Comparison of ENCODE assay signal across 21 cellular contexts in the genomic region with DNA sequence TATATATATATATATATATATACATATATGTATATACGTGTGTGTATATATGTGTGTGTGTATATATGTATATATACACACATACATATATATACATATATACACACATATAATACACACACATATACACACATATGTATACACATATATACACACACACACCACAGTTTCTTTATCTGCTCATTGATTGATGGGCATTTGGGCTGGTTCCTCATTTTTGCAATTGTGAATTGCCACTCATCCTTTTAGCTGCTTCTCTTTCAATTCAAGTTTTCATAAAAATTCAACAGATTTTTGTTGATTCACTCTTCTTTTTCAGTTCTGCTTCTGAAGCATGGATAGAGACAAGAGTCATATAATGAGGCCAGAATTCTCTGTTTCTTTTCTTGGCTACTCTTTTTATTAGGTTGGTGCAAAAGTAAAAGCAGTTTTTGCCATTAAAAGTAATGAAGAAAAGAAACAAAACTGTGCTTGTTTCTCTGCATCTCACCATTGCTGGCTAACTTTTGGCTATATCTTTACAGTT. TPM values are rescaled to one million over a fixed set of nuclear protein-coding genes. Genes with fewer than 3 reads are reported as not detected.
DNase-seq lines count a peak whose midpoint lies in the region; ATAC-seq, FAIRE-seq and TF ChIP-seq lines count a peak whose summit lies in the region.
"Had no signal": no experiment of that assay in that cellular context is flagged by ENCODE, and none has a peak within 500 bp of the region (broad histone marks: within the 10 kb centered on the region; RNA-seq: fewer than 3 reads in every experiment).

No MANE protein-coding gene starts in this region.

- peak overlapping the region; percentile 16 for H3K27ac Mint-ChIP-seq in CD4-positive, alpha-beta T cell
- no peak overlapping the region for H3K27ac Mint-ChIP-seq in glutamatergic neuron (ENCODE audit: unreplicated experiment)

- POLR2A ChIA-PET in CD4-positive, alpha-beta T cell (lab: Charles Lee): interaction anchor here (1.0 to 1.5 kb wide), 3 partner anchors 12 to 234 kb away, joined by 3 to 5 read pairs (median 3); no protein-coding TSS in a partner anchor
- POLR2A ChIA-PET in A673 (lab: Charles Lee; ENCODE audit: low non-redundant PET): no interaction called here

- H3K9me3 ChIP-seq in CD4-positive, alpha-beta T cell (ENCODE audit: control insufficient read depth, low read length): no peaks in the 10 kb centered on the region
- H3K9me3 ChIP-seq in OCI-LY3 (ENCODE audit: insufficient read depth, low read length): 0 out of 2 replicates have a peak, but pooled peaks cover 3% of the 10 kb centered on the region
- no peaks in the 10 kb centered on the region for H3K9me3 ChIP-seq in A673 (ENCODE audit: low read depth, low read length, poor library complexity, severe bottlenecking)
- H3K9me3 ChIP-seq: MG63, SJSA1 had no signal

- no peaks in the 10 kb centered on the region for H3K27me3 ChIP-seq in CD4-positive, alpha-beta T cell (ENCODE audit: control insufficient read depth, insufficient read depth, low read length)
- H3K27me3 ChIP-seq in OCI-LY3 (ENCODE audit: low read depth, low read length) (no peaks in the 10 kb centered on the region), A673 (replicated peaks; ENCODE audit: insufficient read depth, low read depth, low read length, poor library complexity) (no peaks in the 10 kb centered on the region)
- H3K27me3 ChIP-seq: MG63, SJSA1 had no signal

- no peaks in the 10 kb centered on the region for H3K36me3 Mint-ChIP-seq in CD4-positive, alpha-beta T cell (ENCODE audit: low read depth)
- H3K36me3 Mint-ChIP-seq in glutamatergic neuron (ENCODE audit: unreplicated experiment): no peaks in the 10 kb centered on the region
- H3K36me3 Mint-ChIP-seq: CD8-positive, alpha-beta T cell had no signal

- H3K4me1 ChIP-seq in OCI-LY3 (ENCODE audit: low read length): peaks cover 43% of the 10 kb centered on the region
- no peaks in the 10 kb centered on the region for H3K4me1 ChIP-seq in A673 (ENCODE audit: insufficient read depth, low read length, poor library complexity, severe bottlenecking)

- peak overlapping the region; percentile 44; the same call in 1 of the 2 replicates for H3K9ac ChIP-seq in OCI-LY3 (ENCODE audit: low read length)

- no peak for TF ChIP-seq CTCF in CD4-positive, alpha-beta T cell (IDR thresholded peaks at IDR 0.05)
- TF ChIP-seq CTCF in OCI-LY3 (IDR thresholded peaks at IDR 0.05; ENCODE audit: low read depth, low read length) (no peak), glutamatergic neuron (IDR thresholded peaks at IDR 0.05; ENCODE audit: partially characterized antibody, unreplicated experiment) (no peak), A673 (conservative IDR thresholded peaks at IDR 0.05; ENCODE audit: low read depth, low read length) (no peak)

- H3K36me3 ChIP-seq in OCI-LY3 (replicated peaks; ENCODE audit: low read depth, low read length): no peaks in the 10 kb centered on the region
- no peaks in the 10 kb centered on the region for H3K36me3 ChIP-seq in A673 (ENCODE audit: insufficient read depth, low read length, poor library complexity, severe bottlenecking)
- H3K36me3 ChIP-seq: MG63, SJSA1 had no signal

- peaks cover 2% of the 10 kb centered on the region for H3K9me3 Mint-ChIP-seq in CD4-positive, alpha-beta T cell
- peaks cover 2% of the 10 kb centered on the region for H3K9me3 Mint-ChIP-seq in glutamatergic neuron (ENCODE audit: unreplicated experiment)

- no peaks in the 10 kb centered on the region for H3K79me2 ChIP-seq in OCI-LY3 (ENCODE audit: low read length)

- no peak overlapping the region for H3K4me3 Mint-ChIP-seq in CD4-positive, alpha-beta T cell
- H3K4me3 Mint-ChIP-seq in glutamatergic neuron (ENCODE audit: unreplicated experiment): no peak overlapping the region
- H3K4me3 Mint-ChIP-seq: CD8-positive, alpha-beta T cell had no signal

- no TSS peak for BruUV-seq in A673 (replicated peaks; lab: Mats Ljungman, UMichigan)

- ATAC-seq in CD4-positive, alpha-beta T cell (ENCODE audit: poor library complexity): no peak
- no peak for ATAC-seq in GM18858 (IDR thresholded peaks at IDR 0.05; ENCODE audit: unreplicated experiment)
- ATAC-seq: CD8-positive, alpha-beta T cell; Panc1 had no signal

- no peaks in the 10 kb centered on the region for H3K27me3 Mint-ChIP-seq in CD4-positive, alpha-beta T cell
- no peaks in the 10 kb centered on the region for H3K27me3 Mint-ChIP-seq in glutamatergic neuron (ENCODE audit: unreplicated experiment)

- intact Hi-C loops in CD4-positive, alpha-beta T cell (cut with DNase I, micrococcal nuclease): no loop called here
- intact Hi-C loops in A673 (cut with micrococcal nuclease; ENCODE audit: unreplicated experiment): no loop called here

- H3K4me3 ChIP-seq in OCI-LY3 (ENCODE audit: low read length) (no peak overlapping the region), A673 (ENCODE audit: low read depth, low read length, poor library complexity, severe bottlenecking) (no peak overlapping the region)
- H3K4me3 ChIP-seq: MG63, SJSA1 had no signal

- CTCF ChIA-PET in CD4-positive, alpha-beta T cell (lab: Charles Lee): no interaction called here
- CTCF ChIA-PET in A673 (lab: Charles Lee): no interaction called here

- H2AFZ ChIP-seq in OCI-LY3 (ENCODE audit: low read depth, low read length): no peak overlapping the region

- no peak overlapping the region for H3K27ac ChIP-seq in CD4-positive, alpha-beta T cell (ENCODE audit: low read depth, low read length)
- H3K27ac ChIP-seq in OCI-LY3 (ENCODE audit: low read length) (peak overlapping the region; percentile 79), A673 (ENCODE audit: low read depth, low read length, poor library complexity, severe bottlenecking) (no peak overlapping the region)
- H3K27ac ChIP-seq: SJSA1 had no signal

- DNase-seq in CD1c-positive myeloid dendritic cell (ENCODE audit: extremely low spot score) (peak; percentile 30), GM19239 (ENCODE audit: insufficient read length, low spot score) (no peak), glutamatergic neuron (no peak), activated T-cell treated with anti-CD3 and anti-CD28 coated beads for 4 hours (no peak), A673 (ENCODE audit: low spot score) (no peak)
- DNase-seq in CD4-positive, alpha-beta T cell: no peak
- DNase-seq: CD8-positive, alpha-beta T cell; DND-41; H7; MG63; NCI-H1105; NCI-H1694; NCI-H2081; NCI-H2171; NCI-H345; NCI-H524 treated with DMSO at 0.1 percent for 48 hours; NCI-H82 had no signal

- H3K4me2 ChIP-seq in OCI-LY3 (ENCODE audit: low read length): peak overlapping the region; percentile 55

- peak; percentile 67 for FAIRE-seq in GM19239 (lab: Jason Lieb, UNC)

- H3K4me1 Mint-ChIP-seq in CD4-positive, alpha-beta T cell (ENCODE audit: low read depth): peaks cover 43% of the 10 kb centered on the region
- H3K4me1 Mint-ChIP-seq in glutamatergic neuron (ENCODE audit: low read depth, unreplicated experiment): no peaks in the 10 kb centered on the region

- H4K20me1 ChIP-seq in OCI-LY3 (ENCODE audit: insufficient read depth, low read length): no peaks in the 10 kb centered on the region

RNA-seq across cellular contexts. Expression of a gene that starts 44.5 kb away (rescaled TPM):
- 10 to 100 TPM; 28.5 to 32.7 TPM for total RNA-seq in CD4-positive, alpha-beta T cell
- total RNA-seq in glutamatergic neuron (ENCODE audit: unreplicated experiment) (16.8 TPM), A673 (2021) (5.2 and 5.3 TPM in 2 replicates)
